ENCODE assay signal across 9 cellular contexts in genomic region chr11:111298466-111299110, GRCh38. TPM values are rescaled to one million over a fixed set of nuclear protein-coding genes. Genes with fewer than 3 reads are reported as not detected.
A peak's percentile ranks its signal among the peaks of the same experiment; 100 is the strongest.
DNase-seq lines count a peak whose midpoint lies in the region; ATAC-seq, FAIRE-seq and TF ChIP-seq lines count a peak whose summit lies in the region.
"Had no signal": no experiment of that assay in that cellular context is flagged by ENCODE, and none has a peak within 500 bp of the region (broad histone marks: within the 10 kb centered on the region; RNA-seq: fewer than 3 reads in every experiment).

Gene POU2AF3, plus strand, starts transcription at chr11:111298546. Its CDS starts 36 bp downstream, at chr11:111298582.

- H3K4me2 ChIP-seq in endothelial cell of umbilical vein (ENCODE audit: insufficient read depth, low read length) = peak within 1 kb of the TSS; percentile 49
- H3K4me2 ChIP-seq in neural progenitor cell = peak within 1 kb of the TSS; percentile 91

- H3K4me1 Mint-ChIP-seq in neural progenitor cell = peaks cover 14% of the 10 kb centered on the region

- H4K20me1 ChIP-seq in endothelial cell of umbilical vein (replicated peaks; ENCODE audit: control insufficient read depth, extremely low read depth, insufficient read depth, low read length) (no peaks in the 10 kb centered on the region), neural progenitor cell (ENCODE audit: low read depth) (no peaks in the 10 kb centered on the region)

- intact Hi-C loops in endothelial cell of umbilical vein (cut with micrococcal nuclease) = no loop called here

- DNase-seq in GM13976 (ENCODE audit: low spot score) (peak; percentile 57), endothelial cell of umbilical vein (ENCODE audit: low read depth, low spot score) (no peak), neural progenitor cell (ENCODE audit: low spot score) (no peak), GM19238 (ENCODE audit: insufficient read length, low spot score) (no peak), SIG-M5 (lab: John Stamatoyannopoulos, UW) (no peak), NCI-H82 (lab: John Stamatoyannopoulos, UW) (no peak)
- DNase-seq in NK-92 treated with Interleukin-12 subunit alpha and Interleukin-12 subunit beta, amount 100 ng/mL, for 24 hours (lab: John Stamatoyannopoulos, UW) = no peak

- CTCF ChIA-PET in endothelial cell of umbilical vein (lab: Charles Lee) = interaction anchor here (0.8 to 1.2 kb wide), 2 partner anchors 16 to 130 kb away, joined by 3 read pairs; no protein-coding TSS in a partner anchor

- H3K9ac ChIP-seq in endothelial cell of umbilical vein (replicated peaks; ENCODE audit: extremely low read depth, insufficient read depth, low read length) (no peak within 1 kb of the TSS), neural progenitor cell (peak within 1 kb of the TSS; percentile 40)

- peaks cover 10% of the 10 kb centered on the region for H3F3A ChIP-seq in neural progenitor cell (ENCODE audit: low read depth)

- no peaks in the 10 kb centered on the region for H3K9me3 ChIP-seq in endothelial cell of umbilical vein (replicated peaks; ENCODE audit: control insufficient read depth, insufficient read depth, low read length)
- no peaks in the 10 kb centered on the region for H3K9me3 ChIP-seq in neural progenitor cell (ENCODE audit: low read depth)

- H3K36me3 ChIP-seq in endothelial cell of umbilical vein (ENCODE audit: control insufficient read depth in 2 of 2, extremely low read depth in 1 of 2, insufficient read depth in 2 of 2, low read length in 2 of 2) (no peaks in the 10 kb centered on the region), neural progenitor cell (no peaks in the 10 kb centered on the region)

- BruUV-seq in endothelial cell of umbilical vein (replicated peaks; lab: Mats Ljungman, UMichigan) = no TSS peak

- TF ChIP-seq CTCF in GM13976 (IDR thresholded peaks at IDR 0.05; ENCODE audit: borderline replicate concordance, control extremely low read depth, extremely low read depth, insufficient read depth, missing control alignments) (no peak), endothelial cell of umbilical vein (IDR thresholded peaks at IDR 0.05; ENCODE audit: extremely low read depth in 1 of 2, insufficient read depth in 1 of 2, low read depth in 1 of 2, low read length in 2 of 2) (no peak), neural progenitor cell (IDR thresholded peaks at IDR 0.05) (no peak)

- no peak within 1 kb of the TSS for H3K27ac Mint-ChIP-seq in neural progenitor cell

- H3K36me3 Mint-ChIP-seq in neural progenitor cell = peaks cover 1% of the 10 kb centered on the region

- in situ Hi-C loops in GM13976 (cut with MboI; ENCODE audit: low sequenced_read_pairs, unreplicated experiment) = no loop called here

- ATAC-seq in HG03460 (IDR thresholded peaks at IDR 0.05; ENCODE audit: unreplicated experiment) = peak; percentile 25

- peak within 1 kb of the TSS; percentile 82 for H3K4me3 Mint-ChIP-seq in neural progenitor cell

- dilution Hi-C loops in endothelial cell of umbilical vein (cut with MboI; ENCODE audit: extremely low pct_ligation_motif_present, low sequenced_read_pairs) = no loop called here

- no peak for TF ChIP-seq POLR2A in endothelial cell of umbilical vein (IDR thresholded peaks at IDR 0.05; ENCODE audit: low read depth, low read length)

- H3K9me1 ChIP-seq in endothelial cell of umbilical vein (replicated peaks; ENCODE audit: control insufficient read depth, extremely low read depth, insufficient read depth, low read length) = no peaks in the 10 kb centered on the region

- H2AFZ ChIP-seq in endothelial cell of umbilical vein (ENCODE audit: low read depth, low read length) (peak within 1 kb of the TSS; percentile 59), neural progenitor cell (replicated peaks) (peak within 1 kb of the TSS; percentile 96)

- H3K27me3 ChIP-seq in endothelial cell of umbilical vein (ENCODE audit: control insufficient read depth in 2 of 2, insufficient read depth in 2 of 2, low read length in 2 of 2) (peaks cover 31 to 40% of the 10 kb centered on the region in 2 experiments), neural progenitor cell (peaks cover 58% of the 10 kb centered on the region)

- H3K79me2 ChIP-seq in endothelial cell of umbilical vein (ENCODE audit: control insufficient read depth, insufficient read depth, low read length) = no peaks in the 10 kb centered on the region
- H3K79me2 ChIP-seq in neural progenitor cell (ENCODE audit: low read depth) = no peaks in the 10 kb centered on the region

- H3K27ac ChIP-seq in endothelial cell of umbilical vein (ENCODE audit: insufficient read depth, low read depth, low read length) (no peak within 1 kb of the TSS), neural progenitor cell (no peak within 1 kb of the TSS)

- POLR2A ChIA-PET in endothelial cell of umbilical vein (lab: Charles Lee) = no interaction called here

- H3K9me3 Mint-ChIP-seq in neural progenitor cell = no peaks in the 10 kb centered on the region

- no peaks in the 10 kb centered on the region for H3K4me1 ChIP-seq in endothelial cell of umbilical vein (ENCODE audit: control insufficient read depth, extremely low read depth, insufficient read depth, low read length)
- H3K4me1 ChIP-seq in neural progenitor cell = no peaks in the 10 kb centered on the region

- H3K4me3 ChIP-seq in endothelial cell of umbilical vein (replicated peaks in 1 of 3; ENCODE audit: insufficient read depth in 1 of 3, low read depth in 1 of 3, low read length in 3 of 3) (peak within 1 kb of the TSS in 1 of 3 experiments; percentile 42), neural progenitor cell (peak within 1 kb of the TSS; percentile 85)

- no peak for FAIRE-seq in endothelial cell of umbilical vein (lab: Jason Lieb, UNC)

- H3K27me3 Mint-ChIP-seq in neural progenitor cell (ENCODE audit: insufficient read depth, low read depth) = peaks cover 22% of the 10 kb centered on the region

TF ChIP-seq in endothelial cell of umbilical vein, 7 proteins besides CTCF, POLR2A, EP300 and RAD21:
- TF ChIP-seq JUN (IDR thresholded peaks at IDR 0.05; ENCODE audit: borderline replicate concordance, insufficient read depth, insufficient read length, low read depth) (no peak), POLR2AphosphoS5 (IDR thresholded peaks at IDR 0.05; ENCODE audit: insufficient read depth, low read depth, low read length) (no peak), MAX (IDR thresholded peaks at IDR 0.05; ENCODE audit: insufficient read depth, insufficient read length) (no peak), GATA2 (IDR thresholded peaks at IDR 0.05; ENCODE audit: insufficient read depth, insufficient read length, low read depth, low read length) (no peak), EZH2 (IDR thresholded peaks at IDR 0.05; ENCODE audit: borderline replicate concordance, low read depth, low read length, severe bottlenecking) (no peak), FOS (IDR thresholded peaks at IDR 0.05; ENCODE audit: borderline replicate concordance, insufficient read depth, low read length) (no peak), MYC (IDR thresholded peaks at IDR 0.05; ENCODE audit: low read depth, low read length) (no peak)

RNA-seq across cellular contexts. Expression of gene POU2AF3, which starts in this region (rescaled TPM):
- not detected in 2 replicates for total RNA-seq in endothelial cell of umbilical vein
- not detected in 2 replicates for polyA plus RNA-seq in endothelial cell of umbilical vein
- not detected in 2 replicates for polyA plus RNA-seq in endothelial cell of umbilical vein (2011; cell fraction: cytosol; rRNA removed)
- polyA plus RNA-seq in endothelial cell of umbilical vein (2011; cell fraction: nucleus; rRNA removed) = not detected in 2 replicates
- not detected in 2 replicates for polyA plus RNA-seq in endothelial cell of umbilical vein (2012)
- not detected in 2 replicates for polyA minus RNA-seq in endothelial cell of umbilical vein
- polyA minus RNA-seq in endothelial cell of umbilical vein (2011; cell fraction: cytosol; rRNA and poly(A)+ RNA removed) = not detected
- not detected in 2 replicates for polyA minus RNA-seq in endothelial cell of umbilical vein (2011; cell fraction: nucleus; rRNA and poly(A)+ RNA removed)
- 0.59 and 2.1 TPM in 2 replicates for total RNA-seq in neural progenitor cell (ENCODE audit: low replicate concordance)
- total RNA-seq: glomerular endothelial cell had no signal
